26 cellular contexts compared by ENCODE assay signal in genomic region chr7:68162712-68163111, GRCh38.
"Had no signal": no experiment of that assay in that cellular context is flagged by ENCODE, and none has a peak within 500 bp of the region (broad histone marks: within the 10 kb centered on the region; RNA-seq: fewer than 3 reads in every experiment).

No MANE protein-coding gene starts in this region.

- H3K9me3 ChIP-seq: esophagus muscularis mucosa, esophagus squamous epithelium, gastrocnemius medialis, gastroesophageal sphincter, heart left ventricle, heart right ventricle had no signal

- H3K4me1 ChIP-seq: colonic mucosa, esophagus muscularis mucosa, esophagus squamous epithelium, foreskin keratinocyte, gastrocnemius medialis, gastroesophageal sphincter, heart left ventricle, heart right ventricle had no signal

- H3K4me3 ChIP-seq: colonic mucosa, dorsolateral prefrontal cortex, esophagus muscularis mucosa, esophagus squamous epithelium, gastrocnemius medialis, gastroesophageal sphincter, heart left ventricle, heart right ventricle, hepatocyte had no signal

- H3K4me2 ChIP-seq: hepatocyte had no signal

- H3K36me3 ChIP-seq: colonic mucosa, esophagus muscularis mucosa, esophagus squamous epithelium, gastrocnemius medialis, gastroesophageal sphincter, heart left ventricle, heart right ventricle had no signal

- H3K79me2 ChIP-seq: hepatocyte had no signal

- DNase-seq: colonic mucosa; cortex of kidney; dermis blood vessel endothelial cell; dorsolateral prefrontal cortex; effector CD4-positive, alpha-beta T cell; effector CD8-positive, alpha-beta T cell; effector memory CD4-positive, alpha-beta T cell; effector memory CD8-positive, alpha-beta T cell; endodermal cell; erythroblast; esophagus squamous epithelium; foreskin fibroblast; foreskin keratinocyte; gastrocnemius medialis; glutamatergic neuron; head of caudate nucleus; heart left ventricle; heart right ventricle had no signal

- FAIRE-seq: colon, endometrium, endothelial cell of umbilical vein, frontal cortex had no signal

- H3K27ac ChIP-seq: colonic mucosa, dorsolateral prefrontal cortex, epithelial cell of prostate, esophagus muscularis mucosa, esophagus squamous epithelium, foreskin keratinocyte, gastrocnemius medialis, gastroesophageal sphincter, heart left ventricle, heart right ventricle, hepatocyte had no signal

- H2AFZ ChIP-seq: hepatocyte had no signal

- H3K27me3 ChIP-seq: colonic mucosa, esophagus muscularis mucosa, esophagus squamous epithelium, foreskin keratinocyte, gastrocnemius medialis, gastroesophageal sphincter, hepatocyte had no signal
